In genomic region chr6:14743465-14744211, GRCh38 we compare ENCODE assay signal across 8 cellular contexts.
A peak's percentile ranks its signal among the peaks of the same experiment; 100 is the strongest.
DNase-seq lines count a peak whose midpoint lies in the region; ATAC-seq and TF ChIP-seq lines count a peak whose summit lies in the region.

No MANE protein-coding gene starts in this region.

- H3K4me1 Mint-ChIP-seq in activated T-cell treated with anti-CD3 and anti-CD28 coated beads, Interleukin-2, amount 50 U/mL, for 4 hours (ENCODE audit: low read depth): peaks cover 64% of the 10 kb centered on the region

- H3K4me3 ChIP-seq in NB4 (ENCODE audit: low read depth, low read length) (no peak overlapping the region), gastroesophageal sphincter (no peak overlapping the region)

- no peak for TF ChIP-seq POLR2A in NB4 (IDR thresholded peaks at IDR 0.05; ENCODE audit: extremely low read depth, insufficient read length)
- no peak for TF ChIP-seq POLR2A in gastroesophageal sphincter (IDR thresholded peaks at IDR 0.05)

- H3K27ac ChIP-seq in gastroesophageal sphincter: peak overlapping the region in 2 of 4 donors; percentile 32 to 60

- H3K4me1 ChIP-seq in gastroesophageal sphincter: no peaks in the 10 kb centered on the region

- H3K27me3 Mint-ChIP-seq in activated T-cell treated with anti-CD3 and anti-CD28 coated beads, Interleukin-2, amount 50 U/mL, for 4 hours (ENCODE audit: low read depth): no peaks in the 10 kb centered on the region

- no peak for TF ChIP-seq EP300 in gastroesophageal sphincter (IDR thresholded peaks at IDR 0.05)

- H3K4me3 Mint-ChIP-seq in activated T-cell treated with anti-CD3 and anti-CD28 coated beads, Interleukin-2, amount 50 U/mL, for 4 hours: peak overlapping the region; percentile 14

- peaks cover 14% of the 10 kb centered on the region for H3K9me3 Mint-ChIP-seq in activated T-cell treated with anti-CD3 and anti-CD28 coated beads, Interleukin-2, amount 50 U/mL, for 4 hours

- DNase-seq in AML-193 (lab: John Stamatoyannopoulos, UW) (peak; percentile 80 to 95), NB4 (ENCODE audit: low read depth) (peak; percentile 95), NCI-H1092 treated with DMSO at 0.1 percent for 48 hours (lab: John Stamatoyannopoulos, UW) (no peak)
- peak; percentile 77 for DNase-seq in activated T-cell treated with anti-CD3 and anti-CD28 coated beads, Interleukin-2, amount 50 U/mL, for 4 hours
- DNase-seq in stimulated activated CD4-positive, alpha-beta T cell treated with anti-CD3 and anti-CD28 coated beads, Interleukin-1b, Interleukin-23, amount 100 ng/mL, for 24 hours (ENCODE audit: low read depth in 4 of 4, low spot score in 1 of 4): peak; percentile 60 to 84 (median 74)
- no peak for DNase-seq in effector CD4-positive, alpha-beta T cell

- H3K27me3 ChIP-seq in gastroesophageal sphincter: no peaks in the 10 kb centered on the region

- H3K9me3 ChIP-seq in gastroesophageal sphincter: no peaks in the 10 kb centered on the region

- peaks cover 4% of the 10 kb centered on the region for H3K36me3 Mint-ChIP-seq in activated T-cell treated with anti-CD3 and anti-CD28 coated beads, Interleukin-2, amount 50 U/mL, for 4 hours (ENCODE audit: insufficient read depth)

- WGBS in gastroesophageal sphincter (ENCODE audit: low coverage in 1 of 2), 2 donors: 56 to 76% methylated on average over 4 to 7 of the region's 7 CpGs

- TF ChIP-seq CTCF in NB4 (IDR thresholded peaks at IDR 0.05; ENCODE audit: low read depth, low read length): no peak
- no peak for TF ChIP-seq CTCF in gastroesophageal sphincter (IDR thresholded peaks at IDR 0.05)

- peak; percentile 83 to 89 for ATAC-seq in activated T-cell treated with anti-CD3 and anti-CD28 coated beads, Interleukin-2, amount 50 U/mL, for 4 hours
- ATAC-seq in gastroesophageal sphincter (peak; percentile 89), GM21825 (IDR thresholded peaks at IDR 0.05; ENCODE audit: unreplicated experiment) (no peak)

- no peaks in the 10 kb centered on the region for H3K36me3 ChIP-seq in gastroesophageal sphincter

Comparison
In these comparisons a context has a peak if more than half of its experiments do, and no peak if none do; other contexts are left out.
1. DNase-seq: peak in AML-193 (2 of 2), NB4 (single experiment), activated T-cell treated with anti-CD3 and anti-CD28 coated beads, Interleukin-2, amount 50 U/mL, for 4 hours (single experiment) and stimulated activated CD4-positive, alpha-beta T cell treated with anti-CD3 and anti-CD28 coated beads, Interleukin-1b, Interleukin-23, amount 100 ng/mL, for 24 hours (4 of 4); none in effector CD4-positive, alpha-beta T cell (single experiment) and NCI-H1092 treated with DMSO at 0.1 percent for 48 hours (single experiment).